14 cellular contexts compared by ENCODE assay signal in genomic region chr3:122025296-122025695, GRCh38. TPM values are rescaled to one million over a fixed set of nuclear protein-coding genes. Genes with fewer than 3 reads are reported as not detected.
DNase-seq lines count a peak whose midpoint lies in the region; ATAC-seq and TF ChIP-seq lines count a peak whose summit lies in the region.
"Had no signal": no experiment of that assay in that cellular context is flagged by ENCODE, and none has a peak within 500 bp of the region (broad histone marks: within the 10 kb centered on the region; RNA-seq: fewer than 3 reads in every experiment).

No MANE protein-coding gene starts in this region.

- TF ChIP-seq CTCF in GM13977 (IDR thresholded peaks at IDR 0.05; ENCODE audit: extremely low read depth, insufficient read depth, missing control alignments) (no peak), smooth muscle cell (IDR thresholded peaks at IDR 0.05; ENCODE audit: borderline replicate concordance, insufficient read depth, poor library complexity, severe bottlenecking) (no peak)
- no peak for TF ChIP-seq CTCF in CD8-positive, alpha-beta T cell (IDR thresholded peaks at IDR 0.05)

- no peak overlapping the region for H3K4me3 Mint-ChIP-seq in CD8-positive, alpha-beta T cell

- POLR2A ChIA-PET in CD8-positive, alpha-beta T cell (lab: Charles Lee): no interaction called here

- H3K27me3 ChIP-seq in CD8-positive, alpha-beta T cell (ENCODE audit: insufficient read depth, low read length): peaks cover 5% of the 10 kb centered on the region
- peaks cover 23% of the 10 kb centered on the region for H3K27me3 ChIP-seq in smooth muscle cell (ENCODE audit: low read depth)

- no peaks in the 10 kb centered on the region for H3K9me3 Mint-ChIP-seq in CD8-positive, alpha-beta T cell

- no peak overlapping the region for H3K4me3 ChIP-seq in CD8-positive, alpha-beta T cell (ENCODE audit: low read depth, low read length)
- no peak overlapping the region for H3K4me3 ChIP-seq in smooth muscle cell

- in situ Hi-C loops in GM13977 (cut with MboI; ENCODE audit: low pct_unique_long_range_greater_than_20kb, low sequenced_read_pairs, unreplicated experiment): no loop called here

- H3K36me3 ChIP-seq in CD8-positive, alpha-beta T cell (ENCODE audit: insufficient read depth, low read length): no peaks in the 10 kb centered on the region
- no peaks in the 10 kb centered on the region for H3K36me3 ChIP-seq in smooth muscle cell (ENCODE audit: low read depth)
- H3K36me3 ChIP-seq: BE2C had no signal

- no peak overlapping the region for H3K9ac ChIP-seq in smooth muscle cell (ENCODE audit: low read depth)

- peaks cover 20% of the 10 kb centered on the region for H3K27me3 Mint-ChIP-seq in CD8-positive, alpha-beta T cell (ENCODE audit: low read depth)

- no peak overlapping the region for H3K27ac Mint-ChIP-seq in CD8-positive, alpha-beta T cell

- CTCF ChIA-PET in CD8-positive, alpha-beta T cell (lab: Charles Lee): no interaction called here

- H3K79me2 ChIP-seq in smooth muscle cell (ENCODE audit: low read depth): no peaks in the 10 kb centered on the region

- intact Hi-C loops in CD8-positive, alpha-beta T cell (cut with DNase I, micrococcal nuclease): no loop called here

- no peaks in the 10 kb centered on the region for H3F3A ChIP-seq in smooth muscle cell (ENCODE audit: low read depth)

- no peaks in the 10 kb centered on the region for H3K9me3 ChIP-seq in CD8-positive, alpha-beta T cell (ENCODE audit: low read length)
- no peaks in the 10 kb centered on the region for H3K9me3 ChIP-seq in smooth muscle cell (replicated peaks; ENCODE audit: low read depth)
- H3K9me3 ChIP-seq: BE2C had no signal

- peaks cover 6% of the 10 kb centered on the region for H3K4me1 Mint-ChIP-seq in CD8-positive, alpha-beta T cell (ENCODE audit: low read depth)

- H2AFZ ChIP-seq in smooth muscle cell (ENCODE audit: low read depth): no peak overlapping the region

- no peaks in the 10 kb centered on the region for H4K20me1 ChIP-seq in smooth muscle cell (ENCODE audit: low read depth)

- H3K27ac ChIP-seq in CD8-positive, alpha-beta T cell (ENCODE audit: low read depth, low read length): no peak overlapping the region
- no peak overlapping the region for H3K27ac ChIP-seq in smooth muscle cell (ENCODE audit: low read depth)

- DNase-seq in GM13977 (ENCODE audit: low spot score) (peak; percentile 74), NCI-H526 (lab: John Stamatoyannopoulos, UW) (peak; percentile 76 to 85), NCI-H187 treated with DMSO at 0.1 percent for 48 hours (lab: John Stamatoyannopoulos, UW) (no peak), smooth muscle cell (lab: John Stamatoyannopoulos, UW; ENCODE audit: unreplicated experiment) (no peak), T1000 (lab: John Stamatoyannopoulos, UW) (no peak)
- no peak for DNase-seq in CD8-positive, alpha-beta T cell
- DNase-seq: activated CD4-positive, CD25-positive, alpha-beta regulatory T cell; activated naive CD4-positive, alpha-beta T cell treated with Interleukin-2 at 50 U/mL for 16 hours; BE2C; dermis blood vessel endothelial cell; hippocampal formation had no signal

- no peaks in the 10 kb centered on the region for H3K36me3 Mint-ChIP-seq in CD8-positive, alpha-beta T cell

- peak; percentile 80 for ATAC-seq in GM19452 (IDR thresholded peaks at IDR 0.05; ENCODE audit: unreplicated experiment)
- ATAC-seq in HG02973 (IDR thresholded peaks at IDR 0.05; ENCODE audit: unreplicated experiment): peak; percentile 55
- ATAC-seq in CD8-positive, alpha-beta T cell: no peak

- H3K4me2 ChIP-seq in smooth muscle cell: no peak overlapping the region

- no peaks in the 10 kb centered on the region for H3K4me1 ChIP-seq in CD8-positive, alpha-beta T cell (ENCODE audit: insufficient read depth, low read length)
- H3K4me1 ChIP-seq in smooth muscle cell (ENCODE audit: low read depth): no peaks in the 10 kb centered on the region
- H3K4me1 ChIP-seq: BE2C had no signal

RNA-seq across cellular contexts. Expression of gene ILDR1, which starts 3.2 kb away (rescaled TPM):
- total RNA-seq in CD8-positive, alpha-beta T cell: not detected
- total RNA-seq in smooth muscle cell: 1.4 TPM in 1 of 2 replicates, not detected in the other
- 1.4 TPM in 1 of 2 replicates, not detected in the other for polyA plus RNA-seq in smooth muscle cell
- total RNA-seq: dermis blood vessel endothelial cell, skeletal muscle tissue had no signal

RNA-seq across cellular contexts. Expression of gene CD86, which starts 29.9 kb away (rescaled TPM):
- total RNA-seq in CD8-positive, alpha-beta T cell: not detected
- not detected in 2 replicates for total RNA-seq in smooth muscle cell
- polyA plus RNA-seq in smooth muscle cell: not detected in 2 replicates
- total RNA-seq: dermis blood vessel endothelial cell had no signal

Comparison
In these comparisons a context has a peak if more than half of its experiments do, and no peak if none do; other contexts are left out.
1. DNase-seq: peak in GM13977 (single experiment) and NCI-H526 (2 of 2); none in CD8-positive, alpha-beta T cell (0 of 7), NCI-H187 treated with DMSO at 0.1 percent for 48 hours (single experiment), smooth muscle cell (single experiment) and T1000 (single experiment).